Comparison of ENCODE assay signal across 33 cellular contexts in the genomic region with DNA sequence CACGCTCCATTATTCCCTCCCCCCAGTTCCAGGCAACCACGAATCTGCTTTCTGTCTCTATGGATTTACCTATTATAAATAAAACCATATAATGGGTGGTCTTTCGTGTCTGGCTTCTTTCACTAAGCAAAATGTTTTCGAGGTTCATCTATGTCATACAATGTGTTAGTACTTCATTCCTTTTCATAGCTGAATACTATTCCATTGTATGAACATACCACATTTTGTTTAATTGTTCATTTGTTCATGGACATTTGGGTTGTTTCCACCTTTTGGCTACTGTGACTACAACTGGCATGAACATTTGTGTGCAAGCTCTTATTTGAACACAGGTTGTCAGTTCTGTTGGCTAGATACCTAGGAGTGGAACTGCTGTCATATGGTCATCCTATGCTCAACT.
"Had no signal": no experiment of that assay in that cellular context is flagged by ENCODE, and none has a peak within 500 bp of the region (broad histone marks: within the 10 kb centered on the region; RNA-seq: fewer than 3 reads in every experiment).

No MANE protein-coding gene starts in this region.

- ATAC-seq: activated naive CD4-positive, alpha-beta T cell treated with anti-CD3 and anti-CD28 coated beads, Interleukin-2, amount 50 U/mL, for 72 hours; activated naive CD8-positive, alpha-beta T cell treated with anti-CD3 and anti-CD28 coated beads, Interleukin-2, amount 50 U/mL, for 24 hours; activated T-cell treated with anti-CD3 and anti-CD28 coated beads, Interleukin-2, amount 50 U/mL, for 4 hours; activated T-cell treated with anti-CD3 and anti-CD28 coated beads, Interleukin-2, amount 50 U/mL, for 72 hours; activated T-helper 17 cell treated with anti-CD3 and anti-CD28 coated beads, Interleukin-2, amount 50 U/mL, for 72 hours; body of pancreas had no signal

- H3K4me3 ChIP-seq: adrenal gland, ascending aorta, body of pancreas, breast epithelium, cardiac muscle cell had no signal

- FAIRE-seq: astrocyte, bronchial epithelial cell, colon had no signal

- H3K9me3 ChIP-seq: adrenal gland, ascending aorta, body of pancreas, breast epithelium had no signal

- H3K36me3 ChIP-seq: adrenal gland, ascending aorta, brain microvascular endothelial cell, breast epithelium, cardiac muscle cell had no signal

- H3K4me1 ChIP-seq: adrenal gland, ascending aorta, body of pancreas, breast epithelium had no signal

- DNase-seq: activated effector memory CD4-positive, alpha-beta T cell treated with anti-CD3 and anti-CD28 coated beads, Interleukin-2, amount 50 U/mL, for 16 hours; activated effector memory CD4-positive, alpha-beta T cell treated with Interleukin-2 at 50 U/mL for 16 hours; activated gamma-delta T cell; activated gamma-delta T cell treated with Interleukin-2 at 50 U/mL for 16 hours; activated naive CD4-positive, alpha-beta T cell; activated naive CD4-positive, alpha-beta T cell treated with anti-CD3 and anti-CD28 coated beads for 36 hours; activated naive CD4-positive, alpha-beta T cell treated with anti-CD3 and anti-CD28 coated beads, Interleukin-2, amount 10 ng/mL, durations not matched to agents 7 days and 5 days; activated naive CD4-positive, alpha-beta T cell treated with anti-CD3 and anti-CD28 coated beads, Interleukin-2, amount 50 U/mL, for 16 hours; activated naive CD4-positive, alpha-beta T cell treated with Interleukin-2 at 50 U/mL for 16 hours; activated naive CD8-positive, alpha-beta T cell treated with anti-CD3 and anti-CD28 coated beads for 36 hours; activated naive CD8-positive, alpha-beta T cell treated with anti-CD3 and anti-CD28 coated beads, Interleukin-2, amount 10 ng/mL, durations not matched to agents 7 days and 5 days; activated naive CD8-positive, alpha-beta T cell treated with anti-CD3 and anti-CD28 coated beads, Interleukin-2, amount 50 U/mL, for 24 hours; activated T-cell treated with anti-CD3 and anti-CD28 coated beads, Interleukin-2, amount 50 U/mL, for 24 hours; activated T-cell treated with anti-CD3 and anti-CD28 coated beads, Interleukin-2, amount 50 U/mL, for 4 hours; activated T-cell treated with anti-CD3 and anti-CD28 coated beads, Interleukin-2, amount 50 U/mL, for 48 hours; activated T-cell treated with anti-CD3 and anti-CD28 coated beads, Interleukin-2, amount 50 U/mL, for 72 hours; adrenal gland; amniotic stem cell; amygdala; anterior cingulate cortex; aorta; body of pancreas; brain microvascular endothelial cell; central memory CD4-positive, alpha-beta T cell; cerebellar nuclear complex had no signal

- H3K27ac ChIP-seq: adrenal gland, ascending aorta, body of pancreas, brain microvascular endothelial cell, breast epithelium, cardiac muscle cell had no signal

- H3K27me3 ChIP-seq: adrenal gland, ascending aorta, body of pancreas, brain microvascular endothelial cell, breast epithelium, cardiac muscle cell had no signal
